14 cellular contexts compared by ENCODE assay signal in genomic region chr1:79617777-79618176, GRCh38.
A peak's percentile ranks its signal among the peaks of the same experiment; 100 is the strongest.
DNase-seq lines count a peak whose midpoint lies in the region; ATAC-seq and TF ChIP-seq lines count a peak whose summit lies in the region.
"Had no signal": no experiment of that assay in that cellular context is flagged by ENCODE, and none has a peak within 500 bp of the region (broad histone marks: within the 10 kb centered on the region; RNA-seq: fewer than 3 reads in every experiment).

No MANE protein-coding gene starts in this region.

- no peak overlapping the region for H3T11ph ChIP-seq in H9 (ENCODE audit: low read length)

- H3K27ac ChIP-seq in H9 (ENCODE audit: insufficient read length, low read depth, low read length) (no peak overlapping the region), WERI-Rb-1 (no peak overlapping the region), gastroesophageal sphincter (no peak overlapping the region)
- H3K27ac ChIP-seq: right atrium auricular region had no signal

- H3K9me3 Mint-ChIP-seq in H9 (peaks cover 3 to 7% of the 10 kb centered on the region in 2 experiments; a peak in 4 of 5 replicates), Calu3 (ENCODE audit: low read depth, unreplicated experiment) (no peaks in the 10 kb centered on the region)

- TF ChIP-seq EP300 in gastroesophageal sphincter (IDR thresholded peaks at IDR 0.05), result no peak

- no peaks in the 10 kb centered on the region for H3K9me3 ChIP-seq in H9 (ENCODE audit: control insufficient read depth, low read depth, low read length)
- H3K9me3 ChIP-seq in WERI-Rb-1 (ENCODE audit: severe bottlenecking), result no peaks in the 10 kb centered on the region
- no peaks in the 10 kb centered on the region for H3K9me3 ChIP-seq in HAP-1
- no peaks in the 10 kb centered on the region for H3K9me3 ChIP-seq in gastroesophageal sphincter
- H3K9me3 ChIP-seq: right atrium auricular region had no signal

- H3K4ac ChIP-seq in H9 (ENCODE audit: low read depth, low read length), result no peak overlapping the region

- in situ Hi-C loops in HAP-1 (cut with MboI; ENCODE audit: low sequenced_read_pairs), result no loop called here

- H3K36me3 Mint-ChIP-seq in H9 (ENCODE audit: insufficient read depth in 1 of 3, low read depth in 3 of 3) (peaks cover 3 to 5% (median 4%) of the 10 kb centered on the region in 3 experiments; a peak in 6 of 7 replicates), Calu3 (ENCODE audit: insufficient read depth, unreplicated experiment) (no peaks in the 10 kb centered on the region)

- no peak overlapping the region for H4K8ac ChIP-seq in H9 (replicated peaks; ENCODE audit: insufficient read length, low read depth, low read length)

- no peaks in the 10 kb centered on the region for H3K79me2 ChIP-seq in H9 (ENCODE audit: insufficient read depth, low read length)

- no peak overlapping the region for H2BK120ac ChIP-seq in H9 (ENCODE audit: low read depth, low read length, poor library complexity, severe bottlenecking)

- H3K36me3 ChIP-seq in WERI-Rb-1 (no peaks in the 10 kb centered on the region), HAP-1 (replicated peaks) (no peaks in the 10 kb centered on the region), gastroesophageal sphincter (no peaks in the 10 kb centered on the region)
- H3K36me3 ChIP-seq: right atrium auricular region had no signal

- no peak overlapping the region for H2BK15ac ChIP-seq in H9 (ENCODE audit: low read depth, low read length)

- no TSS peak for BruUV-seq in Calu3 (replicated peaks; lab: Mats Ljungman, UMichigan)

- H2BK20ac ChIP-seq in H9 (ENCODE audit: low read depth, low read length, poor library complexity, severe bottlenecking), result no peak overlapping the region

- no peak overlapping the region for H2BK5ac ChIP-seq in H9 (ENCODE audit: insufficient read length, low read length)

- no peak overlapping the region for H2AK5ac ChIP-seq in H9 (ENCODE audit: insufficient read length, low read length)

- no peak overlapping the region for H3K4me2 ChIP-seq in H9 (ENCODE audit: insufficient read depth, insufficient read length, low read length)

- H3K56ac ChIP-seq in H9 (ENCODE audit: insufficient read length, low read depth, low read length), result no peak overlapping the region

- no peak overlapping the region for H4K91ac ChIP-seq in H9 (ENCODE audit: insufficient read length, low read depth, low read length)

- H3K4me1 Mint-ChIP-seq in H9, result no peaks in the 10 kb centered on the region
- H3K4me1 Mint-ChIP-seq in Calu3 (ENCODE audit: low read depth, unreplicated experiment), result no peaks in the 10 kb centered on the region

- intact Hi-C loops in Calu3 (cut with micrococcal nuclease; ENCODE audit: unreplicated experiment), result no loop called here

- no peak overlapping the region for H4K5ac ChIP-seq in H9 (ENCODE audit: insufficient read length, low read depth, low read length)

- H3K79me1 ChIP-seq in H9 (ENCODE audit: insufficient read depth, low read depth, low read length, poor library complexity, severe bottlenecking), result no peaks in the 10 kb centered on the region

- H3K18ac ChIP-seq in H9 (ENCODE audit: insufficient read length, low read depth, low read length), result no peak overlapping the region

- H2AFZ ChIP-seq in H9 (ENCODE audit: low read length), result no peak overlapping the region

- ATAC-seq in gastroesophageal sphincter, result no peak
- ATAC-seq: activated CD4-positive, CD25-positive, alpha-beta regulatory T cell treated with anti-CD3 and anti-CD28 coated beads, Interleukin-2, amount 50 U/mL, for 24 hours had no signal

- no CpG with 5 or more reads among the region's 2 CpGs for WGBS in H9 (ENCODE audit: extremely low coverage, insufficient read length, low lambda C conversion rate)
- 89 to 100% methylated on average over 2 of the region's 2 CpGs for WGBS in gastroesophageal sphincter (ENCODE audit: low coverage in 1 of 2), 2 donors

- no peak overlapping the region for H3K9ac ChIP-seq in H9 (ENCODE audit: extremely low read depth, insufficient read length, low read length)

- TF ChIP-seq CTCF in H9 (conservative IDR thresholded peaks at IDR 0.05) (peak; percentile 57), WERI-Rb-1 (IDR thresholded peaks at IDR 0.05; ENCODE audit: low read depth, low read length) (peak; percentile 19; the same call in 1 of the 2 replicates), gastroesophageal sphincter (IDR thresholded peaks at IDR 0.05) (no peak), Calu3 (IDR thresholded peaks at IDR 0.05; ENCODE audit: unreplicated experiment) (no peak)

- H3K27me3 Mint-ChIP-seq in H9 (ENCODE audit: low read depth) (no peaks in the 10 kb centered on the region), Calu3 (ENCODE audit: unreplicated experiment) (no peaks in the 10 kb centered on the region)

- H3K14ac ChIP-seq in H9 (ENCODE audit: insufficient read depth, low read length), result no peak overlapping the region

- no peaks in the 10 kb centered on the region for H3K4me1 ChIP-seq in H9 (ENCODE audit: insufficient read depth, low read length)
- H3K4me1 ChIP-seq in HAP-1, result no peaks in the 10 kb centered on the region
- no peaks in the 10 kb centered on the region for H3K4me1 ChIP-seq in gastroesophageal sphincter
- H3K4me1 ChIP-seq: right atrium auricular region had no signal

- H3K4me3 Mint-ChIP-seq in H9 (no peak overlapping the region), Calu3 (ENCODE audit: low read depth, unreplicated experiment) (no peak overlapping the region)

- H3K27me3 ChIP-seq in H9 (ENCODE audit: insufficient read depth, low read length) (no peaks in the 10 kb centered on the region), WERI-Rb-1 (ENCODE audit: insufficient read depth, low read depth, severe bottlenecking) (no peaks in the 10 kb centered on the region), HAP-1 (ENCODE audit: low read depth) (no peaks in the 10 kb centered on the region), gastroesophageal sphincter (no peaks in the 10 kb centered on the region)
- H3K27me3 ChIP-seq: right atrium auricular region had no signal

- H3K4me3 ChIP-seq in WERI-Rb-1 (ENCODE audit: low read depth, low read length) (no peak overlapping the region), HAP-1 (no peak overlapping the region), gastroesophageal sphincter (no peak overlapping the region)
- H3K4me3 ChIP-seq: right atrium auricular region had no signal

- TF ChIP-seq POLR2A in gastroesophageal sphincter (IDR thresholded peaks at IDR 0.05), result no peak

- CTCF ChIA-PET in Calu3 (lab: Charles Lee), result no interaction called here

- no peaks in the 10 kb centered on the region for H3K23me2 ChIP-seq in H9 (ENCODE audit: insufficient read length, low read depth, low read length, poor library complexity, severe bottlenecking)

- H3K27ac Mint-ChIP-seq in H9 (no peak overlapping the region), Calu3 (ENCODE audit: unreplicated experiment) (no peak overlapping the region)

- DNase-seq in CMK (ENCODE audit: low read depth) (peak; percentile 14), H9 (no peak), WERI-Rb-1 (no peak), iPS-NIHi7 (ENCODE audit: extremely low spot score) (peak; percentile 6), HAP-1 (ENCODE audit: low spot score in 2 of 2) (no peak), NOMO-1 (lab: John Stamatoyannopoulos, UW; ENCODE audit: unreplicated experiment in 2 of 2) (no peak), Calu3 (no peak)
- DNase-seq: COR-L47, mesenchymal stem cell, NCI-H345, SHP77 treated with DMSO at 0.1 percent for 48 hours had no signal

- H4K20me1 ChIP-seq in H9 (ENCODE audit: control insufficient read depth, insufficient read depth, insufficient read length), result no peaks in the 10 kb centered on the region

- no peak overlapping the region for H2BK12ac ChIP-seq in H9 (ENCODE audit: insufficient read length, low read depth, low read length)

- no peak overlapping the region for H3K23ac ChIP-seq in H9 (ENCODE audit: insufficient read length, low read depth, low read length)

Comparison
In these comparisons a context has a peak if more than half of its experiments do, and no peak if none do; other contexts are left out.
1. DNase-seq: peak in CMK (single experiment) and iPS-NIHi7 (single experiment); none in H9 (single experiment), WERI-Rb-1 (single experiment), HAP-1 (0 of 2), NOMO-1 (0 of 2) and Calu3 (single experiment).
2. CTCF ChIP-seq: peak in H9 (single experiment) and WERI-Rb-1 (single experiment); none in gastroesophageal sphincter (0 of 4) and Calu3 (single experiment).